17 cellular contexts compared by ENCODE assay signal in genomic region chr7:65554-65953, GRCh38.
A peak's percentile ranks its signal among the peaks of the same experiment; 100 is the strongest.
DNase-seq lines count a peak whose midpoint lies in the region; ATAC-seq, FAIRE-seq and TF ChIP-seq lines count a peak whose summit lies in the region.
"Had no signal": no experiment of that assay in that cellular context is flagged by ENCODE, and none has a peak within 500 bp of the region (broad histone marks: within the 10 kb centered on the region; RNA-seq: fewer than 3 reads in every experiment).

No MANE protein-coding gene starts in this region.

- H3K4me1 ChIP-seq in RWPE2 (ENCODE audit: insufficient read depth, poor library complexity, severe bottlenecking) (no peaks in the 10 kb centered on the region), kidney (ENCODE audit: control insufficient read depth in 1 of 2, insufficient read depth in 1 of 2, low read depth in 1 of 2, low read length in 2 of 2) (no peaks in the 10 kb centered on the region), H9 (ENCODE audit: insufficient read depth, low read length) (no peaks in the 10 kb centered on the region; the same call in 1 of the 2 replicates)

- in situ Hi-C loops in brain microvascular endothelial cell (cut with HindIII; ENCODE audit: low pct_ligation_motif_present, low sequenced_read_pairs) = no loop called here

- intact Hi-C loops in kidney (cut with DNase I) = no loop called here

- H4K91ac ChIP-seq in H9 (ENCODE audit: insufficient read length, low read depth, low read length) = no peak overlapping the region

- no peak overlapping the region for H2AK5ac ChIP-seq in H9 (ENCODE audit: insufficient read length, low read length)

- no peak overlapping the region for H4K5ac ChIP-seq in H9 (ENCODE audit: insufficient read length, low read depth, low read length)

- no peak overlapping the region; the same call in 1 of the 2 replicates for H3K14ac ChIP-seq in H9 (ENCODE audit: insufficient read depth, low read length)

- H3T11ph ChIP-seq in H9 (ENCODE audit: low read length) = no peak overlapping the region

- FAIRE-seq in kidney (lab: Jason Lieb, UNC) = no peak
- FAIRE-seq: GM12891 had no signal

- peaks cover 12 to 17% of the 10 kb centered on the region in 2 experiments; a peak in 3 of 4 replicates for H3K4me1 Mint-ChIP-seq in H9
- H3K4me1 Mint-ChIP-seq in stimulated activated naive B cell treated with anti-CD40 and anti-IgM and Interleukin-4, amounts not matched to agents 10 μg/mL and 1 μg/mL and 100 μg/mL, for 72 hours = peaks cover 9 to 11% of the 10 kb centered on the region in 2 donors

- H4K8ac ChIP-seq in H9 (replicated peaks; ENCODE audit: insufficient read length, low read depth, low read length) = no peak overlapping the region

- no peaks in the 10 kb centered on the region; a peak in 1 of 5 replicates for H3K9me3 Mint-ChIP-seq in H9
- H3K9me3 Mint-ChIP-seq in stimulated activated naive B cell treated with anti-CD40 and anti-IgM and Interleukin-4, amounts not matched to agents 10 μg/mL and 1 μg/mL and 100 μg/mL, for 72 hours = no peaks in the 10 kb centered on the region
- H3K9me3 Mint-ChIP-seq: CD4-positive, alpha-beta T cell had no signal

- no peak overlapping the region for H2BK5ac ChIP-seq in H9 (ENCODE audit: insufficient read length, low read length)

- no peak for ATAC-seq in RWPE2 (ENCODE audit: low read depth)
- ATAC-seq in stimulated activated naive B cell treated with anti-CD40 and anti-IgM and Interleukin-4, amounts not matched to agents 10 μg/mL and 1 μg/mL and 100 μg/mL, for 72 hours (replicated peaks) = no peak

- H2AFZ ChIP-seq in H9 (ENCODE audit: low read length) = no peak overlapping the region
- H2AFZ ChIP-seq: PC-9 had no signal

- no peak overlapping the region for H3K4me2 ChIP-seq in H9 (ENCODE audit: insufficient read depth, insufficient read length, low read length)
- H3K4me2 ChIP-seq: PC-9 had no signal

- no peak overlapping the region for H3K27ac Mint-ChIP-seq in H9
- H3K27ac Mint-ChIP-seq in stimulated activated naive B cell treated with anti-CD40 and anti-IgM and Interleukin-4, amounts not matched to agents 10 μg/mL and 1 μg/mL and 100 μg/mL, for 72 hours = no peak overlapping the region
- H3K27ac Mint-ChIP-seq: CD4-positive, alpha-beta T cell had no signal

- H3K4me3 Mint-ChIP-seq in H9 = no peak overlapping the region
- no peak overlapping the region for H3K4me3 Mint-ChIP-seq in stimulated activated naive B cell treated with anti-CD40 and anti-IgM and Interleukin-4, amounts not matched to agents 10 μg/mL and 1 μg/mL and 100 μg/mL, for 72 hours
- H3K4me3 Mint-ChIP-seq: CD4-positive, alpha-beta T cell had no signal

- H3K4ac ChIP-seq in H9 (ENCODE audit: low read depth, low read length) = no peak overlapping the region

- H3K36me3 Mint-ChIP-seq in H9 (ENCODE audit: insufficient read depth in 1 of 3, low read depth in 3 of 3) = no peaks in the 10 kb centered on the region
- H3K36me3 Mint-ChIP-seq in stimulated activated naive B cell treated with anti-CD40 and anti-IgM and Interleukin-4, amounts not matched to agents 10 μg/mL and 1 μg/mL and 100 μg/mL, for 72 hours = no peaks in the 10 kb centered on the region

- H2BK20ac ChIP-seq in H9 (ENCODE audit: low read depth, low read length, poor library complexity, severe bottlenecking) = no peak overlapping the region

- H3K27ac ChIP-seq in RWPE2 (ENCODE audit: poor library complexity, severe bottlenecking) (no peak overlapping the region), kidney (ENCODE audit: low read depth in 2 of 2, low read length in 2 of 2) (no peak overlapping the region), H9 (ENCODE audit: insufficient read length, low read depth, low read length) (no peak overlapping the region), brain microvascular endothelial cell (no peak overlapping the region)
- H3K27ac ChIP-seq: gastroesophageal sphincter, PC-9 had no signal

- H3K79me1 ChIP-seq in H9 (ENCODE audit: insufficient read depth, low read depth, low read length, poor library complexity, severe bottlenecking) = no peaks in the 10 kb centered on the region

- H2BK12ac ChIP-seq in H9 (ENCODE audit: insufficient read length, low read depth, low read length) = no peak overlapping the region

- H3K23me2 ChIP-seq in H9 (ENCODE audit: insufficient read length, low read depth, low read length, poor library complexity, severe bottlenecking) = no peaks in the 10 kb centered on the region

- H3K9me3 ChIP-seq in RWPE2 (ENCODE audit: severe bottlenecking) (no peaks in the 10 kb centered on the region), kidney (ENCODE audit: control insufficient read depth in 1 of 2, low read length in 2 of 2) (no peaks in the 10 kb centered on the region), H9 (ENCODE audit: control insufficient read depth, low read depth, low read length) (no peaks in the 10 kb centered on the region)
- H3K9me3 ChIP-seq: gastroesophageal sphincter had no signal

- no peak overlapping the region for H3K18ac ChIP-seq in H9 (ENCODE audit: insufficient read length, low read depth, low read length)

- H4K20me1 ChIP-seq in H9 (ENCODE audit: control insufficient read depth, insufficient read depth, insufficient read length) = no peaks in the 10 kb centered on the region

- H3K27me3 ChIP-seq in RWPE2 (ENCODE audit: insufficient read depth, poor library complexity, severe bottlenecking) = no peaks in the 10 kb centered on the region
- no peaks in the 10 kb centered on the region for H3K27me3 ChIP-seq in H9 (ENCODE audit: insufficient read depth, low read length)
- H3K27me3 ChIP-seq in brain microvascular endothelial cell (replicated peaks) = no peaks in the 10 kb centered on the region
- H3K27me3 ChIP-seq: gastroesophageal sphincter had no signal

- H2BK15ac ChIP-seq in H9 (ENCODE audit: low read depth, low read length) = no peak overlapping the region

- peaks cover 5% of the 10 kb centered on the region for H3K27me3 Mint-ChIP-seq in H9 (ENCODE audit: low read depth)
- peaks cover 13 to 31% of the 10 kb centered on the region in 2 donors for H3K27me3 Mint-ChIP-seq in stimulated activated naive B cell treated with anti-CD40 and anti-IgM and Interleukin-4, amounts not matched to agents 10 μg/mL and 1 μg/mL and 100 μg/mL, for 72 hours

- no CpG with 5 or more reads among the region's 8 CpGs for WGBS in H9 (ENCODE audit: extremely low coverage, insufficient read length, low lambda C conversion rate)

- no peak overlapping the region for H3K23ac ChIP-seq in H9 (ENCODE audit: insufficient read length, low read depth, low read length)

- H3K9ac ChIP-seq in kidney (ENCODE audit: low read length in 2 of 2) (no peak overlapping the region), H9 (ENCODE audit: extremely low read depth, insufficient read length, low read length) (no peak overlapping the region)

- no peaks in the 10 kb centered on the region for H3K79me2 ChIP-seq in H9 (ENCODE audit: insufficient read depth, low read length)

- no peak overlapping the region for H3K56ac ChIP-seq in H9 (ENCODE audit: insufficient read length, low read depth, low read length)

- H3K36me3 ChIP-seq in RWPE2 (ENCODE audit: low read depth) = no peaks in the 10 kb centered on the region
- H3K36me3 ChIP-seq in kidney (ENCODE audit: control insufficient read depth in 1 of 2, insufficient read depth in 2 of 2, low read length in 2 of 2) = no peaks in the 10 kb centered on the region
- no peaks in the 10 kb centered on the region for H3K36me3 ChIP-seq in brain microvascular endothelial cell (replicated peaks)
- H3K36me3 ChIP-seq: gastroesophageal sphincter had no signal

- H3K4me3 ChIP-seq in RWPE2 (ENCODE audit: severe bottlenecking) = no peak overlapping the region
- no peak overlapping the region for H3K4me3 ChIP-seq in fibroblast of pulmonary artery (replicated peaks; ENCODE audit: low read depth, low read length)
- no peak overlapping the region for H3K4me3 ChIP-seq in kidney (ENCODE audit: low read length in 2 of 2)
- H3K4me3 ChIP-seq in brain microvascular endothelial cell (ENCODE audit: low read depth, low read length) = no peak overlapping the region
- H3K4me3 ChIP-seq: gastroesophageal sphincter, PC-9 had no signal

- peak; percentile 29 for DNase-seq in HCEC 1CT
- peak; percentile 22 for DNase-seq in RWPE2 (ENCODE audit: low spot score)
- peak; percentile 35 for DNase-seq in fibroblast of pulmonary artery (ENCODE audit: low read depth)
- peak; percentile 41 for DNase-seq in retina
- DNase-seq in kidney = no peak
- no peak for DNase-seq in H9
- no peak for DNase-seq in brain microvascular endothelial cell
- DNase-seq in stimulated activated naive B cell treated with anti-CD40 and anti-IgM and Interleukin-4, amounts not matched to agents 10 μg/mL and 1 μg/mL and 100 μg/mL, for 72 hours = no peak
- DNase-seq: CD4-positive, alpha-beta T cell; Kasumi-1; midbrain; NCI-H1436 treated with DMSO at 0.1 percent for 48 hours; NCI-H446 treated with DMSO at 0.1 percent for 48 hours; nucleus accumbens; PC-9 had no signal

- no peak for TF ChIP-seq CTCF in RWPE2 (IDR thresholded peaks at IDR 0.05; ENCODE audit: poor library complexity, severe bottlenecking)
- TF ChIP-seq CTCF in fibroblast of pulmonary artery (IDR thresholded peaks at IDR 0.05; ENCODE audit: low read length, missing control alignments) = no peak
- TF ChIP-seq CTCF in kidney (IDR thresholded peaks at IDR 0.05; ENCODE audit: borderline replicate concordance, extremely low read depth, insufficient read depth) = no peak
- TF ChIP-seq CTCF in H9 (conservative IDR thresholded peaks at IDR 0.05) = no peak
- no peak for TF ChIP-seq CTCF in brain microvascular endothelial cell (IDR thresholded peaks at IDR 0.05; ENCODE audit: low read depth, low read length, missing control alignments)

- H2BK120ac ChIP-seq in H9 (ENCODE audit: low read depth, low read length, poor library complexity, severe bottlenecking) = no peak overlapping the region

Comparison
In these comparisons a context has a peak if more than half of its experiments do, and no peak if none do; other contexts are left out.
1. DNase-seq: peak in HCEC 1CT (single experiment), RWPE2 (single experiment), fibroblast of pulmonary artery (single experiment) and retina (single experiment); none in kidney (single experiment), H9 (single experiment), brain microvascular endothelial cell (single experiment) and stimulated activated naive B cell treated with anti-CD40 and anti-IgM and Interleukin-4, amounts not matched to agents 10 μg/mL and 1 μg/mL and 100 μg/mL, for 72 hours (single experiment).